13 cellular contexts compared by ENCODE assay signal in genomic region chr15:78203346-78204225, GRCh38. TPM values are rescaled to one million over a fixed set of nuclear protein-coding genes. Genes with fewer than 3 reads are reported as not detected.
DNase-seq lines count a peak whose midpoint lies in the region; ATAC-seq and TF ChIP-seq lines count a peak whose summit lies in the region.
"Had no signal": no experiment of that assay in that cellular context is flagged by ENCODE, and none has a peak within 500 bp of the region (broad histone marks: within the 10 kb centered on the region; RNA-seq: fewer than 3 reads in every experiment).

No MANE protein-coding gene starts in this region.

- H3K36me3 ChIP-seq in mammary epithelial cell (ENCODE audit: insufficient read depth, low read length): no peaks in the 10 kb centered on the region
- H3K36me3 ChIP-seq in osteoblast (ENCODE audit: insufficient read depth, low read length): no peaks in the 10 kb centered on the region

- 46% methylated on average over 14 of the region's 14 CpGs for WGBS in mammary epithelial cell (ENCODE audit: low coverage, missing lambda C conversion rate)

- peak; percentile 77 for ATAC-seq in Right ventricle myocardium superior (ENCODE audit: poor library complexity)

- H3K27me3 ChIP-seq in mammary epithelial cell (ENCODE audit: insufficient read depth, low read length): no peaks in the 10 kb centered on the region
- H3K27me3 ChIP-seq in osteoblast (ENCODE audit: insufficient read depth, low read length): peaks cover 14% of the 10 kb centered on the region

- CTCF ChIA-PET in MCF 10A (lab: Yijun Ruan, JAX) (interaction anchor here (1.2 to 3.5 kb wide), 3 partner anchors 8 to 37 kb away, joined by 5 to 36 read pairs (median 7); no protein-coding TSS in a partner anchor), mammary epithelial cell (lab: Charles Lee; ENCODE audit: low non-redundant PET) (no interaction called here)
- CTCF ChIA-PET in activated naive CD4-positive, alpha-beta T cell treated with anti-CD3 and anti-CD28 coated beads for 36 hours (lab: Charles Lee): interaction anchor here (0.5 to 3.6 kb wide), 4 partner anchors 8 to 94 kb away, joined by 3 to 16 read pairs (median 3); no protein-coding TSS in a partner anchor

- H2AFZ ChIP-seq in mammary epithelial cell (ENCODE audit: low read depth, low read length) (no peak overlapping the region), osteoblast (ENCODE audit: low read length) (no peak overlapping the region)

- dilution Hi-C loops in mammary epithelial cell (cut with HindIII; ENCODE audit: low sequenced_read_pairs): no loop called here

- no peaks in the 10 kb centered on the region for H3K4me1 Mint-ChIP-seq in MCF 10A (ENCODE audit: insufficient read depth, unreplicated experiment)
- no peaks in the 10 kb centered on the region for H3K4me1 Mint-ChIP-seq in activated naive CD4-positive, alpha-beta T cell treated with anti-CD3 and anti-CD28 coated beads for 36 hours (ENCODE audit: low read depth)
- H3K4me1 Mint-ChIP-seq: immature natural killer cell had no signal

- H3K4me3 ChIP-seq in mammary epithelial cell (replicated peaks in 1 of 3; ENCODE audit: insufficient read depth in 1 of 3, low read depth in 2 of 3, low read length in 3 of 3): no peak overlapping the region
- H3K4me3 ChIP-seq in osteoblast (ENCODE audit: insufficient read depth, low read length): no peak overlapping the region

- no peaks in the 10 kb centered on the region for H3K4me1 ChIP-seq in mammary epithelial cell (ENCODE audit: insufficient read depth, low read length)
- H3K4me1 ChIP-seq in osteoblast (ENCODE audit: insufficient read depth, low read length): peaks cover 11% of the 10 kb centered on the region
- H3K4me1 ChIP-seq: Caco-2 had no signal

- H3K79me2 ChIP-seq in mammary epithelial cell (ENCODE audit: insufficient read depth, low read length) (no peaks in the 10 kb centered on the region), osteoblast (ENCODE audit: insufficient read depth, low read length) (no peaks in the 10 kb centered on the region)

- intact Hi-C loops in MCF 10A (cut with micrococcal nuclease) (no loop called here), mammary epithelial cell (cut with micrococcal nuclease) (no loop called here), Right ventricle myocardium superior (cut with DNase I) (no loop called here)
- intact Hi-C loops in activated naive CD4-positive, alpha-beta T cell treated with anti-CD3 and anti-CD28 coated beads for 36 hours (cut with micrococcal nuclease): no loop called here

- BruUV-seq in MCF 10A (replicated peaks; lab: Mats Ljungman, UMichigan) (no TSS peak), mammary epithelial cell (replicated peaks; lab: Mats Ljungman, UMichigan) (no TSS peak)

- H3K9ac ChIP-seq in mammary epithelial cell (ENCODE audit: insufficient read depth, low read length): no peak overlapping the region

- peaks cover 39% of the 10 kb centered on the region for H3K27me3 Mint-ChIP-seq in MCF 10A (ENCODE audit: insufficient read depth, unreplicated experiment)
- H3K27me3 Mint-ChIP-seq in activated naive CD4-positive, alpha-beta T cell treated with anti-CD3 and anti-CD28 coated beads for 36 hours (ENCODE audit: low read depth): no peaks in the 10 kb centered on the region

- DNase-seq in MCF 10A (ENCODE audit: unreplicated experiment): no peak
- DNase-seq in mammary epithelial cell: no peak
- DNase-seq in Right ventricle myocardium superior: peak; percentile 75
- DNase-seq in osteoblast (ENCODE audit: insufficient read length, low spot score, missing footprints): peak; percentile 66
- no peak for DNase-seq in dermis blood vessel endothelial cell
- no peak for DNase-seq in DMS79 (lab: John Stamatoyannopoulos, UW)
- no peak for DNase-seq in GM13976 (ENCODE audit: low spot score)
- no peak for DNase-seq in activated naive CD4-positive, alpha-beta T cell treated with anti-CD3 and anti-CD28 coated beads for 36 hours
- DNase-seq: Caco-2, immature natural killer cell, NCI-H2029 treated with DMSO at 0.1 percent for 48 hours, SIG-M5 had no signal

- no peak overlapping the region for H3K4me2 ChIP-seq in mammary epithelial cell (ENCODE audit: insufficient read depth, low read depth, low read length)
- no peak overlapping the region for H3K4me2 ChIP-seq in osteoblast (ENCODE audit: insufficient read depth, low read length)

- no peak overlapping the region for H3K4me3 Mint-ChIP-seq in MCF 10A (ENCODE audit: unreplicated experiment)
- no peak overlapping the region for H3K4me3 Mint-ChIP-seq in activated naive CD4-positive, alpha-beta T cell treated with anti-CD3 and anti-CD28 coated beads for 36 hours
- H3K4me3 Mint-ChIP-seq: immature natural killer cell had no signal

- H3K9me3 ChIP-seq in mammary epithelial cell (replicated peaks; ENCODE audit: insufficient read depth, low read length): no peaks in the 10 kb centered on the region
- H3K9me3 ChIP-seq in osteoblast (ENCODE audit: low read depth, low read length): no peaks in the 10 kb centered on the region
- H3K9me3 ChIP-seq: Caco-2 had no signal

- H3K9me3 Mint-ChIP-seq in MCF 10A (ENCODE audit: unreplicated experiment): no peaks in the 10 kb centered on the region
- no peaks in the 10 kb centered on the region for H3K9me3 Mint-ChIP-seq in activated naive CD4-positive, alpha-beta T cell treated with anti-CD3 and anti-CD28 coated beads for 36 hours
- H3K9me3 Mint-ChIP-seq: immature natural killer cell had no signal

- POLR2A ChIA-PET in MCF 10A (lab: Yijun Ruan, JAX): no interaction called here

- H3K27ac ChIP-seq in mammary epithelial cell (ENCODE audit: insufficient read depth, low read depth, low read length): no peak overlapping the region
- H3K27ac ChIP-seq in osteoblast (ENCODE audit: low read depth, low read length): no peak overlapping the region

- no peaks in the 10 kb centered on the region for H3K36me3 Mint-ChIP-seq in MCF 10A (ENCODE audit: insufficient read depth, unreplicated experiment)
- H3K36me3 Mint-ChIP-seq in activated naive CD4-positive, alpha-beta T cell treated with anti-CD3 and anti-CD28 coated beads for 36 hours (ENCODE audit: low read depth): no peaks in the 10 kb centered on the region
- H3K36me3 Mint-ChIP-seq: immature natural killer cell had no signal

- TF ChIP-seq CTCF in MCF 10A (IDR thresholded peaks at IDR 0.05; ENCODE audit: unreplicated experiment): no peak
- TF ChIP-seq CTCF in mammary epithelial cell (conservative IDR thresholded peaks at IDR 0.05 in 1 of 2, IDR thresholded peaks at IDR 0.05 in 1 of 2; ENCODE audit: extremely low read depth in 1 of 2, insufficient read depth in 1 of 2, low read depth in 1 of 2, low read length in 2 of 2): no peak
- no peak for TF ChIP-seq CTCF in osteoblast (IDR thresholded peaks at IDR 0.05; ENCODE audit: extremely low read depth, low read depth, low read length)
- TF ChIP-seq CTCF in GM13976 (IDR thresholded peaks at IDR 0.05; ENCODE audit: borderline replicate concordance, control extremely low read depth, extremely low read depth, insufficient read depth, missing control alignments): no peak

- H3K27ac Mint-ChIP-seq in MCF 10A (ENCODE audit: low read depth, unreplicated experiment): peak overlapping the region; percentile 20
- no peak overlapping the region for H3K27ac Mint-ChIP-seq in activated naive CD4-positive, alpha-beta T cell treated with anti-CD3 and anti-CD28 coated beads for 36 hours
- H3K27ac Mint-ChIP-seq: immature natural killer cell had no signal

- in situ Hi-C loops in mammary epithelial cell (cut with MboI; ENCODE audit: low sequenced_read_pairs in 2 of 2): no loop called here
- in situ Hi-C loops in GM13976 (cut with MboI; ENCODE audit: low sequenced_read_pairs, unreplicated experiment): no loop called here

- H4K20me1 ChIP-seq in mammary epithelial cell (ENCODE audit: insufficient read depth, low read length): no peaks in the 10 kb centered on the region
- H4K20me1 ChIP-seq in osteoblast (ENCODE audit: insufficient read depth, low read length): no peaks in the 10 kb centered on the region

RNA-seq across cellular contexts. Expression of gene ACSBG1, which starts 30.8 kb away (rescaled TPM):
- not detected in 2 replicates for total RNA-seq in MCF 10A (2022)
- under 1 TPM in 1 of 2 donors, not detected in 1; under 0.01 TPM for total RNA-seq in mammary epithelial cell
- not detected for polyA plus RNA-seq in mammary epithelial cell
- not detected for polyA minus RNA-seq in mammary epithelial cell
- 0.38 TPM for total RNA-seq in Right ventricle myocardium superior
- total RNA-seq in osteoblast: under 0.01 TPM in 2 replicates
- not detected in 2 replicates for total RNA-seq in dermis blood vessel endothelial cell
- total RNA-seq in activated naive CD4-positive, alpha-beta T cell treated with anti-CD3 and anti-CD28 coated beads for 36 hours: not detected
- total RNA-seq: Caco-2, fibroblast of lung had no signal
- polyA plus RNA-seq: fibroblast of lung had no signal

RNA-seq across cellular contexts. Expression of gene IDH3A, which starts 54.4 kb away (rescaled TPM):
- total RNA-seq in MCF 10A (2022): 100.0 and 106 TPM in 2 replicates
- 100 to 1,000 TPM in 1 of 2 donors, 10 to 100 TPM in 1; 47.8 to 101 TPM for total RNA-seq in mammary epithelial cell
- polyA plus RNA-seq in mammary epithelial cell: 82.3 TPM
- polyA minus RNA-seq in mammary epithelial cell: 178 TPM
- 448 TPM for total RNA-seq in Right ventricle myocardium superior
- total RNA-seq in osteoblast: 29.5 and 30.4 TPM in 2 replicates
- 35.6 and 65.6 TPM in 2 replicates for total RNA-seq in dermis blood vessel endothelial cell
- 100 to 1,000 TPM; 117 to 123 TPM for total RNA-seq in activated naive CD4-positive, alpha-beta T cell treated with anti-CD3 and anti-CD28 coated beads for 36 hours

Comparison
In these comparisons a context has a peak if more than half of its experiments do, and no peak if none do; other contexts are left out.
1. DNase-seq: peak in Right ventricle myocardium superior (single experiment) and osteoblast (single experiment); none in MCF 10A (single experiment), mammary epithelial cell (single experiment), dermis blood vessel endothelial cell (single experiment), DMS79 (single experiment), GM13976 (single experiment) and activated naive CD4-positive, alpha-beta T cell treated with anti-CD3 and anti-CD28 coated beads for 36 hours (single experiment).